14 cellular contexts compared by ENCODE assay signal in genomic region chr4:40564815-40565505, GRCh38.
A peak's percentile ranks its signal among the peaks of the same experiment; 100 is the strongest.
DNase-seq lines count a peak whose midpoint lies in the region; ATAC-seq, FAIRE-seq and TF ChIP-seq lines count a peak whose summit lies in the region.
"Had no signal": no experiment of that assay in that cellular context is flagged by ENCODE, and none has a peak within 500 bp of the region (broad histone marks: within the 10 kb centered on the region; RNA-seq: fewer than 3 reads in every experiment).

No MANE protein-coding gene starts in this region.

- H3F3A ChIP-seq in PC-3 (ENCODE audit: low read length, unreplicated experiment): no peaks in the 10 kb centered on the region

- POLR2A ChIA-PET in activated naive CD8-positive, alpha-beta T cell treated with anti-CD3 and anti-CD28 coated beads, Interleukin-2, amount 10 ng/mL, durations not matched to agents 7 days and 5 days (lab: Charles Lee): interaction anchor here (0.6 kb wide), 1 partner anchor 1085 kb away, joined by 4 read pairs; no protein-coding TSS in a partner anchor
- POLR2A ChIA-PET in PC-3 (lab: Charles Lee; ENCODE audit: unreplicated experiment): no interaction called here
- POLR2A ChIA-PET in HepG2 (lab: Yijun Ruan, JAX): no interaction called here
- POLR2A ChIA-PET in GM10248 (lab: Yijun Ruan, JAX): no interaction called here

- TF ChIP-seq POLR2A in HepG2 (IDR thresholded peaks at IDR 0.05; ENCODE audit: insufficient read depth in 1 of 2, low read depth in 2 of 2, low read length in 2 of 2): no peak

- H3K9ac ChIP-seq in PC-3 (ENCODE audit: low read length) (no peak overlapping the region), HepG2 (ENCODE audit: insufficient read depth, low read depth, low read length) (no peak overlapping the region), Karpas-422 (ENCODE audit: low read length) (no peak overlapping the region)

- TF ChIP-seq EP300 in HepG2 (IDR thresholded peaks at IDR 0.05; ENCODE audit: low read depth in 2 of 2, low read length in 2 of 2) (no peak), HepG2 (CRISPR knock-in tag; IDR thresholded peaks at IDR 0.05; ENCODE audit: borderline replicate concordance) (no peak)

- no peak overlapping the region for H3K4me3 Mint-ChIP-seq in activated naive CD8-positive, alpha-beta T cell treated with anti-CD3 and anti-CD28 coated beads, Interleukin-2, amount 10 ng/mL, durations not matched to agents 7 days and 5 days
- H3K4me3 Mint-ChIP-seq in activated naive CD8-positive, alpha-beta T cell treated with anti-CD3 and anti-CD28 coated beads for 36 hours: no peak overlapping the region

- peaks cover 8% of the 10 kb centered on the region for H3K4me1 Mint-ChIP-seq in activated naive CD8-positive, alpha-beta T cell treated with anti-CD3 and anti-CD28 coated beads, Interleukin-2, amount 10 ng/mL, durations not matched to agents 7 days and 5 days
- H3K4me1 Mint-ChIP-seq in activated naive CD8-positive, alpha-beta T cell treated with anti-CD3 and anti-CD28 coated beads for 36 hours: no peaks in the 10 kb centered on the region

- H3K36me3 ChIP-seq in PC-3 (ENCODE audit: low read depth, low read length) (no peaks in the 10 kb centered on the region), HepG2 (replicated peaks in 1 of 2; ENCODE audit: control insufficient read depth in 1 of 2, insufficient read depth in 2 of 2, low read length in 2 of 2) (no peaks in the 10 kb centered on the region), Karpas-422 (ENCODE audit: insufficient read depth, low read length) (no peaks in the 10 kb centered on the region)
- H3K36me3 ChIP-seq: WERI-Rb-1 had no signal

- BruUV-seq in PC-3 (replicated peaks; lab: Mats Ljungman, UMichigan) (no TSS peak), HepG2 (replicated peaks; lab: Mats Ljungman, UMichigan) (no TSS peak)

- no peak for TF ChIP-seq CTCF in PC-3 (conservative IDR thresholded peaks at IDR 0.05; ENCODE audit: low read depth, low read length)
- TF ChIP-seq CTCF in HepG2 (CRISPR knock-in tag; IDR thresholded peaks at IDR 0.05): no peak
- TF ChIP-seq CTCF in GM10248 (IDR thresholded peaks at IDR 0.05; ENCODE audit: control extremely low read depth, extremely low read depth, low read depth, missing control alignments): no peak

- H3K4me3 ChIP-seq in PC-3 (ENCODE audit: low read length): no peak overlapping the region
- no peak overlapping the region for H3K4me3 ChIP-seq in HepG2 (replicated peaks in 1 of 3; ENCODE audit: insufficient read depth in 1 of 3, low read depth in 2 of 3, low read length in 3 of 3)
- no peak overlapping the region for H3K4me3 ChIP-seq in Karpas-422 (ENCODE audit: low read length)
- H3K4me3 ChIP-seq: lung had no signal

- H3K9me3 ChIP-seq in PC-3 (ENCODE audit: low read length) (no peaks in the 10 kb centered on the region), HepG2 (ENCODE audit: low read length) (no peaks in the 10 kb centered on the region), Karpas-422 (ENCODE audit: low read length) (no peaks in the 10 kb centered on the region)

- H3K4me1 ChIP-seq in PC-3 (ENCODE audit: insufficient read depth, low read length): peaks cover 26% of the 10 kb centered on the region
- H3K4me1 ChIP-seq in HepG2 (ENCODE audit: insufficient read depth, low read length): peaks cover 25% of the 10 kb centered on the region
- no peaks in the 10 kb centered on the region; the same call in 1 of the 2 replicates for H3K4me1 ChIP-seq in Karpas-422 (ENCODE audit: low read length)

- H3K9me3 Mint-ChIP-seq in activated naive CD8-positive, alpha-beta T cell treated with anti-CD3 and anti-CD28 coated beads, Interleukin-2, amount 10 ng/mL, durations not matched to agents 7 days and 5 days: no peaks in the 10 kb centered on the region
- no peaks in the 10 kb centered on the region for H3K9me3 Mint-ChIP-seq in activated naive CD8-positive, alpha-beta T cell treated with anti-CD3 and anti-CD28 coated beads for 36 hours

- intact Hi-C loops in PC-3 (cut with micrococcal nuclease) (no loop called here), HepG2 (cut with micrococcal nuclease; ENCODE audit: unreplicated experiment) (no loop called here)

- H3K27ac ChIP-seq in PC-3 (ENCODE audit: low read length) (0 out of 2 replicates have a peak overlapping the region, but pooled peaks have one; percentile 36), HepG2 (ENCODE audit: extremely low read length, insufficient read depth, low read length) (no peak overlapping the region), Karpas-422 (ENCODE audit: low read length) (no peak overlapping the region)
- H3K27ac ChIP-seq: WERI-Rb-1 had no signal

- no peaks in the 10 kb centered on the region for H3K27me3 ChIP-seq in PC-3 (ENCODE audit: low read length)
- no peaks in the 10 kb centered on the region for H3K27me3 ChIP-seq in HepG2 (ENCODE audit: control insufficient read depth in 1 of 2, insufficient read depth in 2 of 2, low read length in 2 of 2)
- no peaks in the 10 kb centered on the region for H3K27me3 ChIP-seq in Karpas-422 (ENCODE audit: low read length)

- in situ Hi-C loops in HepG2 (cut with HindIII; ENCODE audit: extremely low pct_ligation_motif_present, low pct_unique_long_range_greater_than_20kb): no loop called here

- H3K4me2 ChIP-seq in PC-3 (ENCODE audit: low read length) (no peak overlapping the region), HepG2 (ENCODE audit: low read depth, low read length) (no peak overlapping the region), Karpas-422 (ENCODE audit: low read depth, low read length, poor library complexity, severe bottlenecking) (no peak overlapping the region)

- H3K79me2 ChIP-seq in PC-3 (ENCODE audit: low read length): no peaks in the 10 kb centered on the region
- no peaks in the 10 kb centered on the region for H3K79me2 ChIP-seq in HepG2 (ENCODE audit: insufficient read depth, low read length)
- no peaks in the 10 kb centered on the region for H3K79me2 ChIP-seq in Karpas-422 (ENCODE audit: low read length)

- no peak for TF ChIP-seq RAD21 in HepG2 (CRISPR knock-in tag; IDR thresholded peaks at IDR 0.05)

- H2AFZ ChIP-seq in PC-3 (ENCODE audit: low read length): no peak overlapping the region
- H2AFZ ChIP-seq in HepG2 (ENCODE audit: low read length): no peak overlapping the region
- no peak overlapping the region for H2AFZ ChIP-seq in Karpas-422 (ENCODE audit: low read length)

- ATAC-seq in activated naive CD8-positive, alpha-beta T cell treated with anti-CD3 and anti-CD28 coated beads, Interleukin-2, amount 10 ng/mL, durations not matched to agents 7 days and 5 days (ENCODE audit: low read depth): peak; percentile 71
- ATAC-seq in PC-3: no peak
- ATAC-seq in HepG2: peak; percentile 30; the same call in 1 of the 3 replicates

- CTCF ChIA-PET in PC-3 (lab: Charles Lee): no interaction called here
- CTCF ChIA-PET in HepG2 (lab: Yijun Ruan, JAX; ENCODE audit: low intra/inter-chr PET ratio, low total read pairs): no interaction called here
- CTCF ChIA-PET in GM10248 (lab: Yijun Ruan, JAX): interaction anchor here (0.9 to 5.3 kb wide), 6 partner anchors 10 to 66 kb away, joined by 3 to 44 read pairs (median 4); no protein-coding TSS in a partner anchor

- no peak for DNase-seq in activated naive CD8-positive, alpha-beta T cell treated with anti-CD3 and anti-CD28 coated beads, Interleukin-2, amount 10 ng/mL, durations not matched to agents 7 days and 5 days
- DNase-seq in activated naive CD8-positive, alpha-beta T cell treated with anti-CD3 and anti-CD28 coated beads for 36 hours: no peak
- DNase-seq in PC-3: no peak
- DNase-seq in HepG2 (ENCODE audit: low spot score): no peak
- no peak for DNase-seq in NCI-H774 (lab: John Stamatoyannopoulos, UW)
- DNase-seq in Karpas-422: no peak
- DNase-seq in GM10248 (ENCODE audit: extremely low spot score): no peak
- DNase-seq in NCI-H526 treated with DMSO at 0.1 percent for 48 hours (lab: John Stamatoyannopoulos, UW): no peak
- DNase-seq: activated T-cell treated with anti-CD3 and anti-CD28 coated beads, Interleukin-2, amount 50 U/mL, for 1 hour; NCI-H1930; Right ventricle myocardium superior; WERI-Rb-1 had no signal

- no peak for FAIRE-seq in HepG2 (lab: Jason Lieb, UNC)
- FAIRE-seq: astrocyte had no signal

- peak overlapping the region; percentile 39 for H3K27ac Mint-ChIP-seq in activated naive CD8-positive, alpha-beta T cell treated with anti-CD3 and anti-CD28 coated beads, Interleukin-2, amount 10 ng/mL, durations not matched to agents 7 days and 5 days
- no peak overlapping the region for H3K27ac Mint-ChIP-seq in activated naive CD8-positive, alpha-beta T cell treated with anti-CD3 and anti-CD28 coated beads for 36 hours

- H3K36me3 Mint-ChIP-seq in activated naive CD8-positive, alpha-beta T cell treated with anti-CD3 and anti-CD28 coated beads, Interleukin-2, amount 10 ng/mL, durations not matched to agents 7 days and 5 days: no peaks in the 10 kb centered on the region
- no peaks in the 10 kb centered on the region for H3K36me3 Mint-ChIP-seq in activated naive CD8-positive, alpha-beta T cell treated with anti-CD3 and anti-CD28 coated beads for 36 hours

- H3K27me3 Mint-ChIP-seq in activated naive CD8-positive, alpha-beta T cell treated with anti-CD3 and anti-CD28 coated beads, Interleukin-2, amount 10 ng/mL, durations not matched to agents 7 days and 5 days: no peaks in the 10 kb centered on the region
- no peaks in the 10 kb centered on the region for H3K27me3 Mint-ChIP-seq in activated naive CD8-positive, alpha-beta T cell treated with anti-CD3 and anti-CD28 coated beads for 36 hours

- H3K9me2 ChIP-seq in PC-3 (replicated peaks; ENCODE audit: low read length) (no peaks in the 10 kb centered on the region), Karpas-422 (replicated peaks; ENCODE audit: insufficient read depth, low read length) (no peaks in the 10 kb centered on the region)

- no peaks in the 10 kb centered on the region for H4K20me1 ChIP-seq in PC-3 (ENCODE audit: low read length)
- no peaks in the 10 kb centered on the region for H4K20me1 ChIP-seq in HepG2 (ENCODE audit: insufficient read depth, low read length)
- H4K20me1 ChIP-seq in Karpas-422 (ENCODE audit: insufficient read depth, low read depth, low read length): no peaks in the 10 kb centered on the region

- WGBS in HepG2 (ENCODE audit: low lambda C conversion rate): 57% methylated on average over 5 of the region's 5 CpGs
